ENCODE assay signal across 1 cellular context in genomic region chr19:11380653-11381534, GRCh38.
TF ChIP-seq lines count a peak whose summit lies in the region.

No MANE protein-coding gene starts in this region.

TF ChIP-seq in HEK293, 187 proteins besides CTCF, POLR2A, EP300 and RAD21 (continued from another document):
- no peak for TF ChIP-seq ZNF155 (tag by site-specific recombination; IDR thresholded peaks at IDR 0.05)
- TF ChIP-seq ZNF16 (tag by site-specific recombination; IDR thresholded peaks at IDR 0.05; ENCODE audit: low read depth): no peak
- TF ChIP-seq HOXA7 (CRISPR knock-in tag; IDR thresholded peaks at IDR 0.05; ENCODE audit: borderline replicate concordance): no peak
- TF ChIP-seq BCL11B (tag by site-specific recombination; IDR thresholded peaks at IDR 0.05; ENCODE audit: low read depth): peak; percentile 28; the same call in 1 of the 2 replicates
- no peak for TF ChIP-seq OVOL3 (tag by site-specific recombination; IDR thresholded peaks at IDR 0.05)
- TF ChIP-seq ZIC2 (tag by site-specific recombination; IDR thresholded peaks at IDR 0.05): peak; percentile 70
- no peak for TF ChIP-seq ZNF18 (tag by site-specific recombination; IDR thresholded peaks at IDR 0.05)
- TF ChIP-seq RBAK (tag by site-specific recombination; IDR thresholded peaks at IDR 0.05): no peak
- no peak for TF ChIP-seq ZNF202 (tag by site-specific recombination; IDR thresholded peaks at IDR 0.05; ENCODE audit: borderline replicate concordance)
- TF ChIP-seq SALL2 (tag by site-specific recombination; IDR thresholded peaks at IDR 0.05; ENCODE audit: borderline replicate concordance): no peak
- TF ChIP-seq ZSCAN16 (tag by site-specific recombination; IDR thresholded peaks at IDR 0.05): no peak
- no peak for TF ChIP-seq ZNF292 (tag by site-specific recombination; IDR thresholded peaks at IDR 0.05; ENCODE audit: borderline replicate concordance, low read depth)
- TF ChIP-seq ZNF426 (tag by site-specific recombination; IDR thresholded peaks at IDR 0.05): no peak
TF ChIP-seq in HEK293: peak in this region for 38.
